ENCODE assay signal across 15 cellular contexts in the genomic region with DNA sequence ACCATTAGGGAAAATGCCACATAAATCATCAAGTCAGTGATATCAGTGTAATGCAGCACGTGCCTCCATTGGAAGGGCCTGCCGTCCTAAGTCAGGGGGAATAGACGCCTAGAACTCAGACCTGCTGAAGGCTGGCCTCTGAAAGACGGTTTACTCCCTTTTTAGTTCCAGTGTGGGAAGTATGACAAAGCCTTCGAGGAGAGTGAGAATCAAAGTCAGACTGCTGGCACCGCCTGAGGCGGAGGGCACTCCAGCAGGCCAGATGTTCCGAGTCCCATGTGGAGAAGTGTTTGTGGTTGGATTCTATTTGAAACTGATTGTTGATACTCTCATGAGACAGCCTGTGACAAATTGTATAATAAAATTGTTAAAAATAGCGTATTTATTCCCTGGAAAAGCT.
A peak's percentile ranks its signal among the peaks of the same experiment; 100 is the strongest.
DNase-seq lines count a peak whose midpoint lies in the region; ATAC-seq and TF ChIP-seq lines count a peak whose summit lies in the region.
"Had no signal": no experiment of that assay in that cellular context is flagged by ENCODE, and none has a peak within 500 bp of the region (broad histone marks: within the 10 kb centered on the region; RNA-seq: fewer than 3 reads in every experiment).

No MANE protein-coding gene starts in this region.

- H3K4me1 ChIP-seq in A673 (ENCODE audit: insufficient read depth, low read length, poor library complexity, severe bottlenecking) (no peaks in the 10 kb centered on the region), endocrine pancreas (ENCODE audit: control insufficient read depth, insufficient read depth, low read length) (peaks cover 6% of the 10 kb centered on the region)
- H3K4me1 ChIP-seq: HAP-1, psoas muscle, SJSA1 had no signal

- no peaks in the 10 kb centered on the region for H3K27me3 ChIP-seq in A673 (replicated peaks; ENCODE audit: insufficient read depth, low read depth, low read length, poor library complexity)
- H3K27me3 ChIP-seq in endocrine pancreas (ENCODE audit: control insufficient read depth, insufficient read depth, low read length) = no peaks in the 10 kb centered on the region
- H3K27me3 ChIP-seq: SJSA1 had no signal

- no peaks in the 10 kb centered on the region for H3K9me3 Mint-ChIP-seq in nephron progenitor cell
- H3K9me3 Mint-ChIP-seq: central memory CD8-positive, alpha-beta T cell; WTC11 had no signal

- intact Hi-C loops in A673 (cut with micrococcal nuclease; ENCODE audit: unreplicated experiment) = no loop called here

- no peak overlapping the region for H3K9ac ChIP-seq in endocrine pancreas (ENCODE audit: control insufficient read depth, insufficient read depth, low read length)

- DNase-seq in A673 (ENCODE audit: low spot score) = peak; percentile 14
- DNase-seq in HFF-Myc (ENCODE audit: extremely low read depth, low read depth) = peak; percentile 75
- no peak for DNase-seq in nephron progenitor cell
- no peak for DNase-seq in stimulated activated naive CD4-positive, alpha-beta T cell (lab: John Stamatoyannopoulos, UW)
- no peak for DNase-seq in DMS53 treated with DMSO at 0.1 percent for 48 hours (lab: John Stamatoyannopoulos, UW; ENCODE audit: unreplicated experiment)
- DNase-seq: NCI-H526 treated with DMSO at 0.1 percent for 48 hours had no signal

- no peaks in the 10 kb centered on the region for H3K9me3 ChIP-seq in A673 (ENCODE audit: low read depth, low read length, poor library complexity, severe bottlenecking)
- no peaks in the 10 kb centered on the region for H3K9me3 ChIP-seq in endocrine pancreas (ENCODE audit: control insufficient read depth, low read length)
- H3K9me3 ChIP-seq: HAP-1, psoas muscle, SJSA1 had no signal

- H3K27ac ChIP-seq in A673 (ENCODE audit: low read depth, low read length, poor library complexity, severe bottlenecking) = no peak overlapping the region
- H3K27ac ChIP-seq: C4-2B, psoas muscle, SJSA1 had no signal

- POLR2A ChIA-PET in A673 (lab: Charles Lee; ENCODE audit: low non-redundant PET) = no interaction called here

- H3K27ac Mint-ChIP-seq in nephron progenitor cell = peak overlapping the region; percentile 82
- H3K27ac Mint-ChIP-seq: WTC11 had no signal

- no TSS peak for BruUV-seq in A673 (replicated peaks; lab: Mats Ljungman, UMichigan)

- H3K36me3 ChIP-seq in A673 (ENCODE audit: insufficient read depth, low read length, poor library complexity, severe bottlenecking) = no peaks in the 10 kb centered on the region
- H3K36me3 ChIP-seq in endocrine pancreas (ENCODE audit: control insufficient read depth, insufficient read depth, low read length) = no peaks in the 10 kb centered on the region
- H3K36me3 ChIP-seq: HAP-1, SJSA1 had no signal

- peaks cover 25% of the 10 kb centered on the region for H3K4me1 Mint-ChIP-seq in nephron progenitor cell
- H3K4me1 Mint-ChIP-seq: central memory CD8-positive, alpha-beta T cell; WTC11 had no signal

- no peak overlapping the region for H3K4me3 ChIP-seq in A673 (ENCODE audit: low read depth, low read length, poor library complexity, severe bottlenecking)
- no peak overlapping the region for H3K4me3 ChIP-seq in HFF-Myc (replicated peaks; ENCODE audit: low read depth, low read length)
- peak overlapping the region; percentile 7 for H3K4me3 ChIP-seq in endocrine pancreas (ENCODE audit: control insufficient read depth, insufficient read depth, low read length)
- H3K4me3 ChIP-seq: HAP-1, psoas muscle, SJSA1 had no signal

- H3K36me3 Mint-ChIP-seq in nephron progenitor cell (ENCODE audit: low read depth) = no peaks in the 10 kb centered on the region
- H3K36me3 Mint-ChIP-seq: WTC11 had no signal

- H3K27me3 Mint-ChIP-seq in nephron progenitor cell (ENCODE audit: low read depth, poor library complexity) = peaks cover 3% of the 10 kb centered on the region

- H3K4me3 Mint-ChIP-seq in nephron progenitor cell = no peak overlapping the region
- H3K4me3 Mint-ChIP-seq: central memory CD8-positive, alpha-beta T cell; WTC11 had no signal

- no peak for ATAC-seq in HG03521 (IDR thresholded peaks at IDR 0.05; ENCODE audit: unreplicated experiment)
- ATAC-seq in GM18511 (IDR thresholded peaks at IDR 0.05; ENCODE audit: unreplicated experiment) = no peak
- ATAC-seq: WTC11 had no signal

- TF ChIP-seq CTCF in A673 (conservative IDR thresholded peaks at IDR 0.05; ENCODE audit: low read depth, low read length) = no peak
- no peak for TF ChIP-seq CTCF in HFF-Myc (IDR thresholded peaks at IDR 0.05; ENCODE audit: low read depth, low read length, missing control alignments)
- TF ChIP-seq CTCF in nephron progenitor cell (IDR thresholded peaks at IDR 0.05) = no peak

- CTCF ChIA-PET in A673 (lab: Charles Lee) = no interaction called here

Comparison
In these comparisons a context has a peak if more than half of its experiments do, and no peak if none do; other contexts are left out.
1. DNase-seq: peak in A673 (single experiment) and HFF-Myc (single experiment); none in nephron progenitor cell (single experiment), stimulated activated naive CD4-positive, alpha-beta T cell (0 of 6) and DMS53 treated with DMSO at 0.1 percent for 48 hours (single experiment).